26 cellular contexts compared by ENCODE assay signal in the genomic region with DNA sequence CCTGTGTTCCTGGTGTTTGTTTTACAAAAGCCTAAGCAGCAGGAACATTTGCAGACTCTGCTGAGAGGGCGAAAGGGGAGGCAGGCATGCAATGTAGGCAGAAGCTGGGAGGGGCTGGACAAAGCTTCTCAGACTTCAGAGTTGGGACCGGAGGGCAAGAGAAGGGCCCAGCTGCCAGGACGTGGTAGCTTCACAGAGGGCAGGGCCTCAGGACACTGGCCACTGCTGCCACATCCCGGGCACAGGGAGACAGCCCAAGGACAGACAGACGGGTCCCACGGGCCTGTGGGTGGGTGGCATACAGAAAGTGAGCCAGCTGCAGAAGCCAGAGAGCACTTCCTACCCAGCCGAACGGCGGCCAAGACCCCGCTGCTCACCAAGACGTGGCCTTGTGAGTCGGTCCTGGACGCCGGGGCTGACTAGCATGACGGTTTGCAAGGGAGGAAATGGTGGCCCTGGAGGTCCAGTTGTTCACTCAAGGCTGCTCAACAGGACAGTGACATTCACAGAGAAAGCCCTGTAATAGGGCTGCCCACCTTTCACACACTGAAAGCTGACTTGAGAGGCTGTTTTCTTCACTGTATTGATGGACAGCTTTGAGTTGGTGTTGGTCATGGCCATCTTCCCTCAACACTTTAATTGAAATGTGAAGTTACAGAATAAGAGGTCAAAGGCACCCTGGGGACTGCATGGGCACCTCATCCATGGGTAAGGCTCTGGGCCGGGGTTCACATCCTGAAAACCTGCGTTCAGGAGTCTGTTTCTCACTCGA. TPM values are rescaled to one million over a fixed set of nuclear protein-coding genes. Genes with fewer than 3 reads are reported as not detected.
DNase-seq lines count a peak whose midpoint lies in the region; ATAC-seq, FAIRE-seq and TF ChIP-seq lines count a peak whose summit lies in the region.
"Had no signal": no experiment of that assay in that cellular context is flagged by ENCODE, and none has a peak within 500 bp of the region (broad histone marks: within the 10 kb centered on the region; RNA-seq: fewer than 3 reads in every experiment).

No MANE protein-coding gene starts in this region.

- no peak overlapping the region for H3K27ac Mint-ChIP-seq in activated CD4-positive, alpha-beta T cell treated with anti-CD3 and anti-CD28 coated beads, Interleukin-2, amount 10 ng/mL, durations not matched to agents 7 days and 5 days
- H3K27ac Mint-ChIP-seq in chondrocyte (ENCODE audit: unreplicated experiment) = no peak overlapping the region
- no peak overlapping the region for H3K27ac Mint-ChIP-seq in activated T-cell treated with anti-CD3 and anti-CD28 coated beads, Interleukin-2, amount 50 U/mL, for 72 hours
- H3K27ac Mint-ChIP-seq: activated CD4-positive, alpha-beta T cell treated with anti-CD3 and anti-CD28 coated beads for 36 hours; activated naive CD8-positive, alpha-beta T cell; naive thymus-derived CD8-positive, alpha-beta T cell had no signal

- H3K9me3 ChIP-seq in HepG2 (ENCODE audit: low read length) (no peaks in the 10 kb centered on the region), stomach (no peaks in the 10 kb centered on the region), PC-9 (ENCODE audit: insufficient read depth, low read depth) (no peaks in the 10 kb centered on the region)
- H3K9me3 ChIP-seq: gastrocnemius medialis, left lung, SK-N-SH had no signal

- POLR2A ChIA-PET in activated CD4-positive, alpha-beta T cell treated with anti-CD3 and anti-CD28 coated beads, Interleukin-2, amount 10 ng/mL, durations not matched to agents 7 days and 5 days (lab: Charles Lee) = no interaction called here
- POLR2A ChIA-PET in HepG2 (lab: Yijun Ruan, JAX) = no interaction called here
- POLR2A ChIA-PET in PC-9 (lab: Charles Lee; ENCODE audit: unreplicated experiment) = interaction anchor here (0.6 kb wide), 1 partner anchor 67 kb away, joined by 3 read pairs; no protein-coding TSS in a partner anchor

- no peaks in the 10 kb centered on the region for H3K27me3 Mint-ChIP-seq in activated CD4-positive, alpha-beta T cell treated with anti-CD3 and anti-CD28 coated beads, Interleukin-2, amount 10 ng/mL, durations not matched to agents 7 days and 5 days
- H3K27me3 Mint-ChIP-seq in chondrocyte (ENCODE audit: low read depth) = no peaks in the 10 kb centered on the region
- H3K27me3 Mint-ChIP-seq in activated T-cell treated with anti-CD3 and anti-CD28 coated beads, Interleukin-2, amount 50 U/mL, for 72 hours (ENCODE audit: low read depth) = no peaks in the 10 kb centered on the region
- H3K27me3 Mint-ChIP-seq: activated CD4-positive, alpha-beta T cell treated with anti-CD3 and anti-CD28 coated beads for 36 hours; activated naive CD8-positive, alpha-beta T cell had no signal

- in situ Hi-C loops in HepG2 (cut with HindIII; ENCODE audit: extremely low pct_ligation_motif_present, low pct_unique_long_range_greater_than_20kb) = loop anchor here (5.0 kb wide), 1 partner anchor 104 kb away; no protein-coding TSS in a partner anchor

- H3K4me1 ChIP-seq in HepG2 (ENCODE audit: insufficient read depth, low read length) (peaks cover 27% of the 10 kb centered on the region), stomach (peaks cover 0 to 8% (median 6%) of the 10 kb centered on the region in 4 donors), PC-9 (replicated peaks; ENCODE audit: insufficient read depth) (no peaks in the 10 kb centered on the region)
- H3K4me1 ChIP-seq: gastrocnemius medialis, left lung had no signal

- H3K9ac ChIP-seq in HepG2 (ENCODE audit: insufficient read depth, low read depth, low read length) = no peak overlapping the region
- H3K9ac ChIP-seq: SK-N-SH had no signal

- ATAC-seq in HepG2 = no peak
- ATAC-seq in activated T-cell treated with anti-CD3 and anti-CD28 coated beads, Interleukin-2, amount 50 U/mL, for 72 hours (replicated peaks in 1 of 2) = no peak
- ATAC-seq: activated CD4-positive, alpha-beta T cell treated with anti-CD3 and anti-CD28 coated beads for 36 hours; gastrocnemius medialis; left lung; naive thymus-derived CD8-positive, alpha-beta T cell had no signal

- FAIRE-seq in HepG2 (lab: Jason Lieb, UNC) = no peak
- FAIRE-seq: endometrium had no signal

- H3K36me3 ChIP-seq in HepG2 (replicated peaks in 1 of 2; ENCODE audit: control insufficient read depth in 1 of 2, insufficient read depth in 2 of 2, low read length in 2 of 2) = no peaks in the 10 kb centered on the region
- no peaks in the 10 kb centered on the region for H3K36me3 ChIP-seq in stomach
- H3K36me3 ChIP-seq in PC-9 (ENCODE audit: low read depth) = no peaks in the 10 kb centered on the region
- H3K36me3 ChIP-seq: gastrocnemius medialis, left lung had no signal

- H3K9me2 ChIP-seq in PC-9 (ENCODE audit: insufficient read depth) = no peaks in the 10 kb centered on the region
- H3K9me2 ChIP-seq: SK-N-SH had no signal

- peak; percentile 5 for DNase-seq in activated CD4-positive, alpha-beta T cell treated with anti-CD3 and anti-CD28 coated beads, Interleukin-2, amount 10 ng/mL, durations not matched to agents 7 days and 5 days
- no peak for DNase-seq in activated CD4-positive, alpha-beta T cell treated with anti-CD3 and anti-CD28 coated beads for 4 hours
- DNase-seq in chondrocyte (ENCODE audit: low spot score) = peak; percentile 85
- no peak for DNase-seq in HepG2 (ENCODE audit: low spot score)
- DNase-seq in stomach = peak; percentile 23
- no peak for DNase-seq in activated T-cell treated with anti-CD3 and anti-CD28 coated beads, Interleukin-2, amount 50 U/mL, for 72 hours
- no peak for DNase-seq in PC-9
- no peak for DNase-seq in NCI-H2107 (lab: John Stamatoyannopoulos, UW)
- DNase-seq: activated CD4-positive, alpha-beta T cell treated with anti-CD3 and anti-CD28 coated beads for 36 hours; anterior cingulate cortex; Calu3; DMS79 treated with DMSO at 0.1 percent for 48 hours; gastrocnemius medialis; GF-D8; Karpas-422; midbrain; naive thymus-derived CD8-positive, alpha-beta T cell; NCI-H1436 treated with DMSO at 0.1 percent for 48 hours; NCI-H774; SK-N-SH; stimulated activated CD8-positive, alpha-beta memory T cell treated with anti-CD3 and anti-CD28 coated beads, Interleukin-4, amount 100 ng/mL, for 48 hours had no signal

- no peaks in the 10 kb centered on the region for H3K9me3 Mint-ChIP-seq in activated CD4-positive, alpha-beta T cell treated with anti-CD3 and anti-CD28 coated beads, Interleukin-2, amount 10 ng/mL, durations not matched to agents 7 days and 5 days
- no peaks in the 10 kb centered on the region for H3K9me3 Mint-ChIP-seq in chondrocyte (ENCODE audit: low read depth)
- no peaks in the 10 kb centered on the region for H3K9me3 Mint-ChIP-seq in activated T-cell treated with anti-CD3 and anti-CD28 coated beads, Interleukin-2, amount 50 U/mL, for 72 hours

- H3K36me3 Mint-ChIP-seq in activated CD4-positive, alpha-beta T cell treated with anti-CD3 and anti-CD28 coated beads, Interleukin-2, amount 10 ng/mL, durations not matched to agents 7 days and 5 days (ENCODE audit: low read depth) = no peaks in the 10 kb centered on the region
- H3K36me3 Mint-ChIP-seq in chondrocyte (ENCODE audit: low read depth) = no peaks in the 10 kb centered on the region
- no peaks in the 10 kb centered on the region for H3K36me3 Mint-ChIP-seq in activated T-cell treated with anti-CD3 and anti-CD28 coated beads, Interleukin-2, amount 50 U/mL, for 72 hours (ENCODE audit: insufficient read depth in 2 of 2)
- H3K36me3 Mint-ChIP-seq: naive thymus-derived CD8-positive, alpha-beta T cell had no signal

- H2AFZ ChIP-seq in HepG2 (ENCODE audit: low read length) = no peak overlapping the region
- no peak overlapping the region for H2AFZ ChIP-seq in PC-9

- H3K27me3 ChIP-seq in HepG2 (ENCODE audit: control insufficient read depth in 1 of 2, insufficient read depth in 2 of 2, low read length in 2 of 2) = no peaks in the 10 kb centered on the region
- peaks cover 0 to 3% (median 0%) of the 10 kb centered on the region in 3 donors for H3K27me3 ChIP-seq in stomach
- H3K27me3 ChIP-seq in PC-9 (ENCODE audit: insufficient read depth, low read depth) = no peaks in the 10 kb centered on the region

- H3K4me2 ChIP-seq in HepG2 (ENCODE audit: low read depth, low read length) (peak overlapping the region; percentile 88), PC-9 (no peak overlapping the region)
- H3K4me2 ChIP-seq: SK-N-SH had no signal

- no peak overlapping the region for H3K4me3 ChIP-seq in HepG2 (replicated peaks in 1 of 3; ENCODE audit: insufficient read depth in 1 of 3, low read depth in 2 of 3, low read length in 3 of 3)
- H3K4me3 ChIP-seq in stomach = no peak overlapping the region
- H3K4me3 ChIP-seq in PC-9 = no peak overlapping the region
- H3K4me3 ChIP-seq: gastrocnemius medialis, left lung, skin epidermis had no signal

- no peak for TF ChIP-seq EP300 in HepG2 (IDR thresholded peaks at IDR 0.05; ENCODE audit: low read depth in 2 of 2, low read length in 2 of 2)
- no peak for TF ChIP-seq EP300 in HepG2 (CRISPR knock-in tag; IDR thresholded peaks at IDR 0.05; ENCODE audit: borderline replicate concordance)
- TF ChIP-seq EP300 in stomach (IDR thresholded peaks at IDR 0.05) = no peak

- H4K20me1 ChIP-seq in HepG2 (ENCODE audit: insufficient read depth, low read length) = no peaks in the 10 kb centered on the region
- H4K20me1 ChIP-seq in PC-9 (ENCODE audit: insufficient read depth) = no peaks in the 10 kb centered on the region

- intact Hi-C loops in HepG2 (cut with micrococcal nuclease; ENCODE audit: unreplicated experiment) = loop anchor here (5.0 kb wide), 1 partner anchor 69 kb away; a partner anchor contains a TSS
- intact Hi-C loops in stomach (cut with DNase I; ENCODE audit: low total_unique reads) = no loop called here
- intact Hi-C loops in PC-9 (cut with micrococcal nuclease; ENCODE audit: unreplicated experiment) = loop anchor here (5.0 kb wide), 1 partner anchor 104 kb away; no protein-coding TSS in a partner anchor

- CTCF ChIA-PET in activated CD4-positive, alpha-beta T cell treated with anti-CD3 and anti-CD28 coated beads, Interleukin-2, amount 10 ng/mL, durations not matched to agents 7 days and 5 days (lab: Charles Lee) = no interaction called here
- CTCF ChIA-PET in HepG2 (lab: Yijun Ruan, JAX; ENCODE audit: low intra/inter-chr PET ratio, low total read pairs) (interaction anchor here (1.4 kb wide), 1 partner anchor 103 kb away, joined by 4 read pairs; no protein-coding TSS in a partner anchor), PC-9 (lab: Charles Lee) (interaction anchor here (0.6 kb wide), 1 partner anchor 378 kb away, joined by 3 read pairs; no protein-coding TSS in a partner anchor)

- H3K79me2 ChIP-seq in HepG2 (ENCODE audit: insufficient read depth, low read length) (no peaks in the 10 kb centered on the region), PC-9 (ENCODE audit: low read depth) (no peaks in the 10 kb centered on the region)

- no peaks in the 10 kb centered on the region for H3K4me1 Mint-ChIP-seq in activated CD4-positive, alpha-beta T cell treated with anti-CD3 and anti-CD28 coated beads, Interleukin-2, amount 10 ng/mL, durations not matched to agents 7 days and 5 days
- peaks cover 5% of the 10 kb centered on the region for H3K4me1 Mint-ChIP-seq in chondrocyte (ENCODE audit: low read depth)
- H3K4me1 Mint-ChIP-seq in activated T-cell treated with anti-CD3 and anti-CD28 coated beads, Interleukin-2, amount 50 U/mL, for 72 hours (ENCODE audit: low read depth) = no peaks in the 10 kb centered on the region

- TF ChIP-seq CTCF in chondrocyte (IDR thresholded peaks at IDR 0.05) (no peak), HepG2 (CRISPR knock-in tag; IDR thresholded peaks at IDR 0.05) (no peak), stomach (IDR thresholded peaks at IDR 0.05) (no peak), PC-9 (conservative IDR thresholded peaks at IDR 0.05) (no peak)

- BruUV-seq in HepG2 (replicated peaks; lab: Mats Ljungman, UMichigan) = no TSS peak
- BruUV-seq in PC-9 (replicated peaks; lab: Mats Ljungman, UMichigan) = no TSS peak

- no peak overlapping the region for H3K27ac ChIP-seq in HepG2 (ENCODE audit: extremely low read length, insufficient read depth, low read length)
- no peak overlapping the region for H3K27ac ChIP-seq in stomach
- no peak overlapping the region for H3K27ac ChIP-seq in PC-9
- H3K27ac ChIP-seq: 22Rv1, gastrocnemius medialis, left lung had no signal

- WGBS in HepG2 (ENCODE audit: low lambda C conversion rate) = 76% methylated on average over 16 of the region's 18 CpGs
- WGBS in stomach, 5 donors = 78 to 91% (median 84%) methylated on average over 3 to 18 of the region's 18 CpGs

- no peak for TF ChIP-seq RAD21 in HepG2 (CRISPR knock-in tag; IDR thresholded peaks at IDR 0.05)

- peaks cover 16% of the 10 kb centered on the region; the same call in 1 of the 2 replicates for H3F3A ChIP-seq in PC-9 (ENCODE audit: insufficient read depth, low read depth)

- H3K4me3 Mint-ChIP-seq in activated CD4-positive, alpha-beta T cell treated with anti-CD3 and anti-CD28 coated beads, Interleukin-2, amount 10 ng/mL, durations not matched to agents 7 days and 5 days = no peak overlapping the region
- no peak overlapping the region for H3K4me3 Mint-ChIP-seq in chondrocyte (ENCODE audit: unreplicated experiment)
- no peak overlapping the region for H3K4me3 Mint-ChIP-seq in activated T-cell treated with anti-CD3 and anti-CD28 coated beads, Interleukin-2, amount 50 U/mL, for 72 hours
- H3K4me3 Mint-ChIP-seq: activated CD4-positive, alpha-beta T cell treated with anti-CD3 and anti-CD28 coated beads for 36 hours; activated naive CD8-positive, alpha-beta T cell; naive thymus-derived CD8-positive, alpha-beta T cell had no signal

- TF ChIP-seq POLR2A in HepG2 (IDR thresholded peaks at IDR 0.05; ENCODE audit: insufficient read depth in 1 of 2, low read depth in 2 of 2, low read length in 2 of 2) (no peak), stomach (IDR thresholded peaks at IDR 0.05) (no peak)

RNA-seq across cellular contexts. Expression of a gene that starts 23.7 kb away (rescaled TPM):
- 100 to 1,000 TPM; 152 to 153 TPM for total RNA-seq in activated CD4-positive, alpha-beta T cell treated with anti-CD3 and anti-CD28 coated beads, Interleukin-2, amount 10 ng/mL, durations not matched to agents 7 days and 5 days
- total RNA-seq in chondrocyte (52.8 to 76.0 TPM (median 54.3 TPM) in 3 replicates), HepG2 (2016; rRNA removed; fragmentation: Illumina TruSeq; extraction: Trizol) (78.3 and 84.2 TPM in 2 replicates), stomach (100 to 1,000 TPM in 2 of 5 donors, 10 to 100 TPM in 3; 35.3 to 207 (median 59.1) TPM), PC-9 (2021) (84.2 and 107 TPM in 2 replicates)
- total RNA-seq in HepG2 (2016; cell fraction: cytosol; rRNA removed; fragmentation: Illumina TruSeq; extraction: Trizol; ENCODE audit: low read depth) = 194 and 195 TPM in 2 replicates
- total RNA-seq in HepG2 (2016; cell fraction: insoluble cytoplasmic fraction; rRNA removed; fragmentation: Illumina TruSeq; extraction: Trizol) = 67.1 and 88.3 TPM in 2 replicates
- 221 and 222 TPM in 2 replicates for total RNA-seq in HepG2 (2016; cell fraction: membrane; rRNA removed; fragmentation: Illumina TruSeq; extraction: Trizol)
- 49.7 and 57.5 TPM in 2 replicates for total RNA-seq in HepG2 (2016; cell fraction: nucleus; rRNA removed; fragmentation: Illumina TruSeq; extraction: Trizol)
- polyA plus RNA-seq in HepG2 (2011; rRNA removed) (31.6 and 38.0 TPM in 2 replicates), stomach (10 to 100 TPM; 27.3 to 57.2 (median 55.3) TPM)
- polyA plus RNA-seq in HepG2 (2011; cell fraction: cytosol; rRNA removed) = 25.7 and 26.3 TPM in 2 replicates
- polyA plus RNA-seq in HepG2 (2011; cell fraction: nucleus; rRNA removed) = 37.1 and 39.8 TPM in 2 replicates
- 25.2 and 38.0 TPM in 2 replicates for polyA plus RNA-seq in HepG2 (2012)
- polyA plus RNA-seq in HepG2 (2016; cell fraction: cytosol; fragmentation: Illumina TruSeq; extraction: Trizol; ENCODE audit: low read depth) = 283 and 288 TPM in 2 replicates
- 98.5 and 123 TPM in 2 replicates for polyA plus RNA-seq in HepG2 (2016; cell fraction: insoluble cytoplasmic fraction; fragmentation: Illumina TruSeq; extraction: Trizol; ENCODE audit: low read depth)
- polyA plus RNA-seq in HepG2 (2016; cell fraction: membrane; fragmentation: Illumina TruSeq; extraction: Trizol; ENCODE audit: low read depth) = 260 and 268 TPM in 2 replicates
- 93.4 and 97.4 TPM in 2 replicates for polyA plus RNA-seq in HepG2 (2016; cell fraction: nucleus; fragmentation: Illumina TruSeq; extraction: Trizol; ENCODE audit: insufficient read depth, low read depth)
- 27.0 and 92.2 TPM in 2 replicates for polyA minus RNA-seq in HepG2 (2011; rRNA and poly(A)+ RNA removed; ENCODE audit: low replicate concordance)
- 13.8 and 22.4 TPM in 2 replicates for polyA minus RNA-seq in HepG2 (2011; cell fraction: cytosol; rRNA and poly(A)+ RNA removed)
- 24.0 and 26.7 TPM in 2 replicates for polyA minus RNA-seq in HepG2 (2011; cell fraction: nucleus; rRNA and poly(A)+ RNA removed)
- total RNA-seq in activated T-cell treated with anti-CD3 and anti-CD28 coated beads, Interleukin-2, amount 50 U/mL, for 72 hours = 10 to 100 TPM; 87.5 to 99.2 TPM

Comparison
In these comparisons a context has a peak if more than half of its experiments do, and no peak if none do; other contexts are left out.
1. DNase-seq: peak in activated CD4-positive, alpha-beta T cell treated with anti-CD3 and anti-CD28 coated beads, Interleukin-2, amount 10 ng/mL, durations not matched to agents 7 days and 5 days (single experiment), chondrocyte (single experiment) and stomach (single experiment); none in activated CD4-positive, alpha-beta T cell treated with anti-CD3 and anti-CD28 coated beads for 4 hours (0 of 2), HepG2 (single experiment), activated T-cell treated with anti-CD3 and anti-CD28 coated beads, Interleukin-2, amount 50 U/mL, for 72 hours (0 of 2), PC-9 (0 of 2) and NCI-H2107 (single experiment).